In the genomic region with DNA sequence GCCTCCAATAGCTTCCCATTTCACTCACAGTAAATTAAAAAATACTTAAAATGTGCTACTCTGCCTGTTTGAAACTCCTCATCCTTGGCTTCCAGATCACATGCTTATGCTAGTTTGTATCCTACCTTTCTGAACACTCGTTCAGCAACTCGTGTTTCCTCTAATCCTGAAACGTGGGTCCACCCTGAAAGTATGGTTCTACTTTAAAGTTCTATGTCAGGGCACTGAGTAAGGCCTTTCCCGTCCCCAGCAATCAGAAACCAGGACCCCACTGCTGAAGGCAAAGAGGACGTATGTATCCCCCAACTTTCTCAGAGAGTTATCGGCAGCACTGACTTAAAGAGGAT, we compare ENCODE assay signal across 8 cellular contexts. TPM values are rescaled to one million over a fixed set of nuclear protein-coding genes. Genes with fewer than 3 reads are reported as not detected.
A peak's percentile ranks its signal among the peaks of the same experiment; 100 is the strongest.
DNase-seq lines count a peak whose midpoint lies in the region; ATAC-seq and TF ChIP-seq lines count a peak whose summit lies in the region.

No MANE protein-coding gene starts in this region.

- H3K36me3 Mint-ChIP-seq in HFFc6 (ENCODE audit: low read depth), result peaks cover 16% of the 10 kb centered on the region; the same call in 1 of the 2 replicates

- H3K27me3 Mint-ChIP-seq in HFFc6 (ENCODE audit: insufficient read depth), result no peaks in the 10 kb centered on the region

- DNase-seq in AG09309 (ENCODE audit: low read depth), result no peak
- DNase-seq in HFFc6, result no peak
- peak; percentile 5 for DNase-seq in amniotic epithelial cell (ENCODE audit: low read depth)
- DNase-seq in testis, result peak; percentile 28
- no peak for DNase-seq in AG08396 (ENCODE audit: low spot score)
- DNase-seq in hippocampal formation (lab: John Stamatoyannopoulos, UW), result no peak

- no peak for ATAC-seq in GM18870 (IDR thresholded peaks at IDR 0.05; ENCODE audit: unreplicated experiment)

- TF ChIP-seq CTCF in AG09309 (IDR thresholded peaks at IDR 0.05; ENCODE audit: control insufficient read depth, insufficient read depth, low read depth, low read length, missing control alignments), result no peak
- no peak for TF ChIP-seq CTCF in HFFc6 (IDR thresholded peaks at IDR 0.05)
- TF ChIP-seq CTCF in testis (IDR thresholded peaks at IDR 0.05), result no peak

- intact Hi-C loops in testis (cut with DNase I; ENCODE audit: low total_unique reads), result no loop called here

- H3K27ac ChIP-seq in layer of hippocampus (ENCODE audit: low read depth, low read length) (peak overlapping the region; percentile 64), testis (peak overlapping the region; percentile 80 to 82)

- no peaks in the 10 kb centered on the region for H3K36me3 ChIP-seq in testis (ENCODE audit: low read depth, missing control alignments)

- no peaks in the 10 kb centered on the region for H3K4me1 ChIP-seq in testis

- no peaks in the 10 kb centered on the region for H3K9me3 Mint-ChIP-seq in HFFc6

- H3K4me3 Mint-ChIP-seq in HFFc6, result peak overlapping the region; percentile 97

- H3K9me3 ChIP-seq in testis, result no peaks in the 10 kb centered on the region

- 0% methylated on average over 6 of the region's 6 CpGs for WGBS in testis, 2 donors

- peaks cover 50% of the 10 kb centered on the region for H3K4me1 Mint-ChIP-seq in HFFc6 (ENCODE audit: low read depth)

- no peaks in the 10 kb centered on the region for H3K27me3 ChIP-seq in layer of hippocampus (ENCODE audit: control insufficient read depth, insufficient read depth, low read length)
- H3K27me3 ChIP-seq in testis, result no peaks in the 10 kb centered on the region

- H3K4me3 ChIP-seq in AG09309 (ENCODE audit: control insufficient read depth, low read depth, low read length) (peak overlapping the region; percentile 85), testis (peak overlapping the region; percentile 73 to 89)

- no peak for TF ChIP-seq POLR2A in testis (IDR thresholded peaks at IDR 0.05)

- peak overlapping the region; percentile 96 for H3K27ac Mint-ChIP-seq in HFFc6

RNA-seq across cellular contexts. Expression of a gene that starts 0.4 kb away (rescaled TPM):
- 10 to 100 TPM; 32.7 to 47.0 (median 40.4) TPM for total RNA-seq in HFFc6 (2021; fragmentation: NEBNext Ultra II Directional; extraction: Animal tissue kit (Norgen Biotek cat#: 25700))
- 10 to 100 TPM; 33.8 to 36.3 TPM for total RNA-seq in testis
- 24.4 TPM for polyA plus RNA-seq in testis (ENCODE audit: insufficient read depth, low read depth, low replicate concordance)

RNA-seq across cellular contexts. Expression of a gene that starts 13.6 kb away (rescaled TPM):
- total RNA-seq in HFFc6 (2021; fragmentation: NEBNext Ultra II Directional; extraction: Animal tissue kit (Norgen Biotek cat#: 25700)), result 1 to 10 TPM; 3.4 to 5.4 (median 4.6) TPM
- total RNA-seq in testis, result 1 to 10 TPM; 5.9 to 9.6 TPM
- polyA plus RNA-seq in testis (ENCODE audit: insufficient read depth, low read depth, low replicate concordance), result 6.8 TPM

Comparison
In these comparisons a context has a peak if more than half of its experiments do, and no peak if none do; other contexts are left out.
1. DNase-seq: peak in amniotic epithelial cell (single experiment) and testis (single experiment); none in AG09309 (single experiment), HFFc6 (single experiment), AG08396 (single experiment) and hippocampal formation (0 of 2).